1 cellular context compared by ENCODE assay signal in genomic region chr16:85845276-85845675, GRCh38.
TF ChIP-seq lines count a peak whose summit lies in the region.

No MANE protein-coding gene starts in this region.

TF ChIP-seq in HepG2, 621 proteins besides CTCF, POLR2A, EP300 and RAD21 (continues in another document):
- TF ChIP-seq TARDBP (CRISPR knock-in tag; IDR thresholded peaks at IDR 0.05), result no peak
- TF ChIP-seq ZNF17 (CRISPR knock-in tag; IDR thresholded peaks at IDR 0.05), result no peak
- no peak for TF ChIP-seq SOX13 (IDR thresholded peaks at IDR 0.05)
- no peak for TF ChIP-seq SOX13 (CRISPR knock-in tag; conservative IDR thresholded peaks at IDR 0.05 in 1 of 2, IDR thresholded peaks at IDR 0.05 in 1 of 2)
- TF ChIP-seq KDM5A (IDR thresholded peaks at IDR 0.05; ENCODE audit: borderline replicate concordance, low read length), result no peak
- no peak for TF ChIP-seq RBFOX2 (IDR thresholded peaks at IDR 0.05; ENCODE audit: low read depth, low read length)
- TF ChIP-seq, protein P1, sequence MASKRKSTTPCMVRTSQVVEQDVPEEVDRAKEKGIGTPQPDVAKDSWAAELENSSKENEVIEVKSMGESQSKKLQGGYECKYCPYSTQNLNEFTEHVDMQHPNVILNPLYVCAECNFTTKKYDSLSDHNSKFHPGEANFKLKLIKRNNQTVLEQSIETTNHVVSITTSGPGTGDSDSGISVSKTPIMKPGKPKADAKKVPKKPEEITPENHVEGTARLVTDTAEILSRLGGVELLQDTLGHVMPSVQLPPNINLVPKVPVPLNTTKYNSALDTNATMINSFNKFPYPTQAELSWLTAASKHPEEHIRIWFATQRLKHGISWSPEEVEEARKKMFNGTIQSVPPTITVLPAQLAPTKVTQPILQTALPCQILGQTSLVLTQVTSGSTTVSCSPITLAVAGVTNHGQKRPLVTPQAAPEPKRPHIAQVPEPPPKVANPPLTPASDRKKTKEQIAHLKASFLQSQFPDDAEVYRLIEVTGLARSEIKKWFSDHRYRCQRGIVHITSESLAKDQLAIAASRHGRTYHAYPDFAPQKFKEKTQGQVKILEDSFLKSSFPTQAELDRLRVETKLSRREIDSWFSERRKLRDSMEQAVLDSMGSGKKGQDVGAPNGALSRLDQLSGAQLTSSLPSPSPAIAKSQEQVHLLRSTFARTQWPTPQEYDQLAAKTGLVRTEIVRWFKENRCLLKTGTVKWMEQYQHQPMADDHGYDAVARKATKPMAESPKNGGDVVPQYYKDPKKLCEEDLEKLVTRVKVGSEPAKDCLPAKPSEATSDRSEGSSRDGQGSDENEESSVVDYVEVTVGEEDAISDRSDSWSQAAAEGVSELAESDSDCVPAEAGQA (IDR thresholded peaks at IDR 0.05; ENCODE audit: low read depth), result no peak
- TF ChIP-seq, protein P1 (CRISPR knock-in tag; IDR thresholded peaks at IDR 0.05; ENCODE audit: borderline replicate concordance), result no peak
- TF ChIP-seq BCL6 (CRISPR knock-in tag; IDR thresholded peaks at IDR 0.05), result no peak
- TF ChIP-seq, protein P2, sequence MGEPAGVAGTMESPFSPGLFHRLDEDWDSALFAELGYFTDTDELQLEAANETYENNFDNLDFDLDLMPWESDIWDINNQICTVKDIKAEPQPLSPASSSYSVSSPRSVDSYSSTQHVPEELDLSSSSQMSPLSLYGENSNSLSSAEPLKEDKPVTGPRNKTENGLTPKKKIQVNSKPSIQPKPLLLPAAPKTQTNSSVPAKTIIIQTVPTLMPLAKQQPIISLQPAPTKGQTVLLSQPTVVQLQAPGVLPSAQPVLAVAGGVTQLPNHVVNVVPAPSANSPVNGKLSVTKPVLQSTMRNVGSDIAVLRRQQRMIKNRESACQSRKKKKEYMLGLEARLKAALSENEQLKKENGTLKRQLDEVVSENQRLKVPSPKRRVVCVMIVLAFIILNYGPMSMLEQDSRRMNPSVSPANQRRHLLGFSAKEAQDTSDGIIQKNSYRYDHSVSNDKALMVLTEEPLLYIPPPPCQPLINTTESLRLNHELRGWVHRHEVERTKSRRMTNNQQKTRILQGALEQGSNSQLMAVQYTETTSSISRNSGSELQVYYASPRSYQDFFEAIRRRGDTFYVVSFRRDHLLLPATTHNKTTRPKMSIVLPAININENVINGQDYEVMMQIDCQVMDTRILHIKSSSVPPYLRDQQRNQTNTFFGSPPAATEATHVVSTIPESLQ (CRISPR knock-in tag; conservative IDR thresholded peaks at IDR 0.05), result no peak
- TF ChIP-seq TCF7 (IDR thresholded peaks at IDR 0.05; ENCODE audit: low read depth), result no peak
- peak; percentile 20 for TF ChIP-seq PRPF4 (IDR thresholded peaks at IDR 0.05; ENCODE audit: low read depth, low read length, poor library complexity, severe bottlenecking)
- TF ChIP-seq POLR2AphosphoS2 (IDR thresholded peaks at IDR 0.05; ENCODE audit: low read depth, low read length), result no peak
- no peak for TF ChIP-seq KDM1A (CRISPR knock-in tag; IDR thresholded peaks at IDR 0.05)
- no peak for TF ChIP-seq ZNF121 (CRISPR knock-in tag; IDR thresholded peaks at IDR 0.05)
- TF ChIP-seq JUNB (CRISPR knock-in tag; IDR thresholded peaks at IDR 0.05; ENCODE audit: borderline replicate concordance), result no peak
- no peak for TF ChIP-seq MTERF4 (CRISPR knock-in tag; IDR thresholded peaks at IDR 0.05)
- TF ChIP-seq ZNF451 (CRISPR knock-in tag; IDR thresholded peaks at IDR 0.05), result no peak
- TF ChIP-seq CBX2 (IDR thresholded peaks at IDR 0.05; ENCODE audit: low read depth, low read length), result no peak
- TF ChIP-seq CBX2 (CRISPR knock-in tag; IDR thresholded peaks at IDR 0.05; ENCODE audit: low read depth), result no peak
- no peak for TF ChIP-seq HIVEP1 (CRISPR knock-in tag; IDR thresholded peaks at IDR 0.05)
- TF ChIP-seq, protein P3, sequence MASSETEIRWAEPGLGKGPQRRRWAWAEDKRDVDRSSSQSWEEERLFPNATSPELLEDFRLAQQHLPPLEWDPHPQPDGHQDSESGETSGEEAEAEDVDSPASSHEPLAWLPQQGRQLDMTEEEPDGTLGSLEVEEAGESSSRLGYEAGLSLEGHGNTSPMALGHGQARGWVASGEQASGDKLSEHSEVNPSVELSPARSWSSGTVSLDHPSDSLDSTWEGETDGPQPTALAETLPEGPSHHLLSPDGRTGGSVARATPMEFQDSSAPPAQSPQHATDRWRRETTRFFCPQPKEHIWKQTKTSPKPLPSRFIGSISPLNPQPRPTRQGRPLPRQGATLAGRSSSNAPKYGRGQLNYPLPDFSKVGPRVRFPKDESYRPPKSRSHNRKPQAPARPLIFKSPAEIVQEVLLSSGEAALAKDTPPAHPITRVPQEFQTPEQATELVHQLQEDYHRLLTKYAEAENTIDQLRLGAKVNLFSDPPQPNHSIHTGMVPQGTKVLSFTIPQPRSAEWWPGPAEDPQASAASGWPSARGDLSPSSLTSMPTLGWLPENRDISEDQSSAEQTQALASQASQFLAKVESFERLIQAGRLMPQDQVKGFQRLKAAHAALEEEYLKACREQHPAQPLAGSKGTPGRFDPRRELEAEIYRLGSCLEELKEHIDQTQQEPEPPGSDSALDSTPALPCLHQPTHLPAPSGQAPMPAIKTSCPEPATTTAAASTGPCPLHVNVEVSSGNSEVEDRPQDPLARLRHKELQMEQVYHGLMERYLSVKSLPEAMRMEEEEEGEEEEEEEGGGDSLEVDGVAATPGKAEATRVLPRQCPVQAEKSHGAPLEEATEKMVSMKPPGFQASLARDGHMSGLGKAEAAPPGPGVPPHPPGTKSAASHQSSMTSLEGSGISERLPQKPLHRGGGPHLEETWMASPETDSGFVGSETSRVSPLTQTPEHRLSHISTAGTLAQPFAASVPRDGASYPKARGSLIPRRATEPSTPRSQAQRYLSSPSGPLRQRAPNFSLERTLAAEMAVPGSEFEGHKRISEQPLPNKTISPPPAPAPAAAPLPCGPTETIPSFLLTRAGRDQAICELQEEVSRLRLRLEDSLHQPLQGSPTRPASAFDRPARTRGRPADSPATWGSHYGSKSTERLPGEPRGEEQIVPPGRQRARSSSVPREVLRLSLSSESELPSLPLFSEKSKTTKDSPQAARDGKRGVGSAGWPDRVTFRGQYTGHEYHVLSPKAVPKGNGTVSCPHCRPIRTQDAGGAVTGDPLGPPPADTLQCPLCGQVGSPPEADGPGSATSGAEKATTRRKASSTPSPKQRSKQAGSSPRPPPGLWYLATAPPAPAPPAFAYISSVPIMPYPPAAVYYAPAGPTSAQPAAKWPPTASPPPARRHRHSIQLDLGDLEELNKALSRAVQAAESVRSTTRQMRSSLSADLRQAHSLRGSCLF (CRISPR knock-in tag; IDR thresholded peaks at IDR 0.05; ENCODE audit: borderline replicate concordance), result no peak
- TF ChIP-seq, protein P4, sequence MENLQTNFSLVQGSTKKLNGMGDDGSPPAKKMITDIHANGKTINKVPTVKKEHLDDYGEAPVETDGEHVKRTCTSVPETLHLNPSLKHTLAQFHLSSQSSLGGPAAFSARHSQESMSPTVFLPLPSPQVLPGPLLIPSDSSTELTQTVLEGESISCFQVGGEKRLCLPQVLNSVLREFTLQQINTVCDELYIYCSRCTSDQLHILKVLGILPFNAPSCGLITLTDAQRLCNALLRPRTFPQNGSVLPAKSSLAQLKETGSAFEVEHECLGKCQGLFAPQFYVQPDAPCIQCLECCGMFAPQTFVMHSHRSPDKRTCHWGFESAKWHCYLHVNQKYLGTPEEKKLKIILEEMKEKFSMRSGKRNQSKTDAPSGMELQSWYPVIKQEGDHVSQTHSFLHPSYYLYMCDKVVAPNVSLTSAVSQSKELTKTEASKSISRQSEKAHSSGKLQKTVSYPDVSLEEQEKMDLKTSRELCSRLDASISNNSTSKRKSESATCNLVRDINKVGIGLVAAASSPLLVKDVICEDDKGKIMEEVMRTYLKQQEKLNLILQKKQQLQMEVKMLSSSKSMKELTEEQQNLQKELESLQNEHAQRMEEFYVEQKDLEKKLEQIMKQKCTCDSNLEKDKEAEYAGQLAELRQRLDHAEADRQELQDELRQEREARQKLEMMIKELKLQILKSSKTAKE (CRISPR knock-in tag; IDR thresholded peaks at IDR 0.05; ENCODE audit: borderline replicate concordance), result no peak
- no peak for TF ChIP-seq MTF2 (CRISPR knock-in tag; IDR thresholded peaks at IDR 0.05; ENCODE audit: borderline replicate concordance)
- TF ChIP-seq ZNF737 (CRISPR knock-in tag; IDR thresholded peaks at IDR 0.05; ENCODE audit: borderline replicate concordance), result no peak
- TF ChIP-seq ZNF530 (CRISPR knock-in tag; IDR thresholded peaks at IDR 0.05; ENCODE audit: low read depth), result no peak
- TF ChIP-seq ZFY (CRISPR knock-in tag; IDR thresholded peaks at IDR 0.05), result no peak; the same call in 1 of the 2 replicates
- peak; percentile 25; the same call in 1 of the 2 replicates for TF ChIP-seq GABPB1 (CRISPR knock-in tag; IDR thresholded peaks at IDR 0.05)
- no peak for TF ChIP-seq ZNF547 (CRISPR knock-in tag; IDR thresholded peaks at IDR 0.05)
- TF ChIP-seq FOXK2 (IDR thresholded peaks at IDR 0.05), result no peak
- no peak for TF ChIP-seq TAF15 (IDR thresholded peaks at IDR 0.05; ENCODE audit: low read depth, low read length, poor library complexity, severe bottlenecking)
- TF ChIP-seq ZNF512B (CRISPR knock-in tag; IDR thresholded peaks at IDR 0.05; ENCODE audit: borderline replicate concordance), result no peak
- TF ChIP-seq ZNF83 (CRISPR knock-in tag; IDR thresholded peaks at IDR 0.05; ENCODE audit: borderline replicate concordance), result no peak
- TF ChIP-seq ZNF253 (CRISPR knock-in tag; IDR thresholded peaks at IDR 0.05; ENCODE audit: borderline replicate concordance), result no peak
- TF ChIP-seq, protein P5, sequence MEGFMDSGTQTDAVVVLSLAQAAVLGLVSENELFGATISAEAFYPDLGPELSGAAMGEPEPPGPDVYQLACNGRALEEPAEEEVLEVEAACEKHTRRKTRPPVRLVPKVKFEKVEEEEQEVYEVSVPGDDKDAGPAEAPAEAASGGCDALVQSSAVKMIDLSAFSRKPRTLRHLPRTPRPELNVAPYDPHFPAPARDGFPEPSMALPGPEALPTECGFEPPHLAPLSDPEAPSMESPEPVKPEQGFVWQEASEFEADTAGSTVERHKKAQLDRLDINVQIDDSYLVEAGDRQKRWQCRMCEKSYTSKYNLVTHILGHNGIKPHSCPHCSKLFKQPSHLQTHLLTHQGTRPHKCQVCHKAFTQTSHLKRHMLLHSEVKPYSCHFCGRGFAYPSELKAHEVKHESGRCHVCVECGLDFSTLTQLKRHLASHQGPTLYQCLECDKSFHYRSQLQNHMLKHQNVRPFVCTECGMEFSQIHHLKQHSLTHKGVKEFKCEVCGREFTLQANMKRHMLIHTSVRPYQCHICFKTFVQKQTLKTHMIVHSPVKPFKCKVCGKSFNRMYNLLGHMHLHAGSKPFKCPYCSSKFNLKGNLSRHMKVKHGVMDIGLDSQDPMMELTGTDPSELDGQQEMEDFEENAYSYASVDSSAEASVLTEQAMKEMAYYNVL (CRISPR knock-in tag; IDR thresholded peaks at IDR 0.05; ENCODE audit: borderline replicate concordance), result 0 out of 2 replicates have a peak, but pooled peaks have one; percentile 1
- TF ChIP-seq ERF (CRISPR knock-in tag; IDR thresholded peaks at IDR 0.05), result no peak
- TF ChIP-seq DNMT3B (CRISPR knock-in tag; conservative IDR thresholded peaks at IDR 0.05), result no peak
- 0 out of 2 replicates have a peak, but pooled peaks have one; percentile 21 for TF ChIP-seq ZBTB7A (CRISPR knock-in tag; IDR thresholded peaks at IDR 0.05)
- TF ChIP-seq IRF2 (CRISPR knock-in tag; IDR thresholded peaks at IDR 0.05), result no peak
- no peak for TF ChIP-seq SETDB1 (CRISPR knock-in tag; IDR thresholded peaks at IDR 0.05; ENCODE audit: borderline replicate concordance)
- TF ChIP-seq HNRNPK (IDR thresholded peaks at IDR 0.05; ENCODE audit: low read depth, low read length, poor library complexity, severe bottlenecking), result no peak
- TF ChIP-seq, protein P6, sequence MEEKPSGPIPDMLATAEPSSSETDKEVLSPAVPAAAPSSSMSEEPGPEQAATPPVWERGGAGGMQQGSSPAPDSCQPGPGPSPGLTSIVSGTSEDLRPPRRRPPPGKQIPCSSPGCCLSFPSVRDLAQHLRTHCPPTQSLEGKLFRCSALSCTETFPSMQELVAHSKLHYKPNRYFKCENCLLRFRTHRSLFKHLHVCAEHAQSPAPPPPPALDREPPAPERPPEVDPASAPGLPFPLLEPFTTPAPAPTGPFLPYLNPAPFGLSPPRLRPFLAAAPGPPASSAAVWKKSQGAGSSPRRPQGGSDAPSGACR (CRISPR knock-in tag; IDR thresholded peaks at IDR 0.05), result 0 out of 2 replicates have a peak, but pooled peaks have one; percentile 12
- TF ChIP-seq ZBTB38 (CRISPR knock-in tag; IDR thresholded peaks at IDR 0.05), result peak; percentile 97
